In genomic region chr7:135846339-135846738, GRCh38 we compare ENCODE assay signal across 21 cellular contexts.
DNase-seq lines count a peak whose midpoint lies in the region; ATAC-seq, FAIRE-seq and TF ChIP-seq lines count a peak whose summit lies in the region.
"Had no signal": no experiment of that assay in that cellular context is flagged by ENCODE, and none has a peak within 500 bp of the region (broad histone marks: within the 10 kb centered on the region; RNA-seq: fewer than 3 reads in every experiment).

No MANE protein-coding gene starts in this region.

- ATAC-seq in WTC11 (0 out of 2 replicates have a peak, but pooled peaks have one; percentile 22), aorta (ENCODE audit: low FRiP score) (no peak)
- no peak for ATAC-seq in CD4-positive, alpha-beta T cell (ENCODE audit: poor library complexity)
- ATAC-seq: GM23338, HCT116 had no signal

- H3K36me3 Mint-ChIP-seq in WTC11 = no peaks in the 10 kb centered on the region
- H3K36me3 Mint-ChIP-seq in endodermal cell (ENCODE audit: low read depth) = no peaks in the 10 kb centered on the region
- H3K36me3 Mint-ChIP-seq in CD4-positive, alpha-beta T cell (ENCODE audit: low read depth) = no peaks in the 10 kb centered on the region
- H3K36me3 Mint-ChIP-seq: CD14-positive monocyte; CD4-positive, alpha-beta memory T cell had no signal

- H3K27me3 ChIP-seq in KMS-11 (ENCODE audit: insufficient read depth, low read depth) (no peaks in the 10 kb centered on the region), endodermal cell (ENCODE audit: control insufficient read depth, insufficient read depth, low read length, poor library complexity, severe bottlenecking) (no peaks in the 10 kb centered on the region), vagina (no peaks in the 10 kb centered on the region), aorta (ENCODE audit: control insufficient read depth in 1 of 2, insufficient read depth in 2 of 2, low read length in 1 of 2) (no peaks in the 10 kb centered on the region)
- no peaks in the 10 kb centered on the region for H3K27me3 ChIP-seq in CD4-positive, alpha-beta T cell (ENCODE audit: control insufficient read depth, insufficient read depth, low read length)
- H3K27me3 ChIP-seq: BE2C; BLaER1 treated with 17β-estradiol and CSF1 and Interleukin-3, amounts not matched to agents 10 nM and 100 nM had no signal

- H3K36me3 ChIP-seq in KMS-11 (ENCODE audit: insufficient read depth) (no peaks in the 10 kb centered on the region), endodermal cell (ENCODE audit: control insufficient read depth, insufficient read depth, low read length) (no peaks in the 10 kb centered on the region), vagina (no peaks in the 10 kb centered on the region), aorta (ENCODE audit: control insufficient read depth in 1 of 2, insufficient read depth in 2 of 2, low read length in 1 of 2) (no peaks in the 10 kb centered on the region)
- H3K36me3 ChIP-seq: BE2C; BLaER1 treated with 17β-estradiol and CSF1 and Interleukin-3, amounts not matched to agents 10 nM and 100 nM had no signal

- DNase-seq in WTC11 (ENCODE audit: low spot score) = no peak
- DNase-seq in endodermal cell = peak; percentile 47
- peak; percentile 44 to 49 for DNase-seq in vagina (ENCODE audit: extremely low spot score in 2 of 2)
- no peak for DNase-seq in CD4-positive, alpha-beta T cell
- no peak for DNase-seq in frontal cortex (ENCODE audit: low spot score in 2 of 2)
- DNase-seq in aorta = no peak
- DNase-seq: AML-193; BE2C; Calu3; CD4-positive, alpha-beta memory T cell; COR-L47; DMS79 treated with DMSO at 0.1 percent for 48 hours; GF-D8; H9 had no signal

- H3K4me1 Mint-ChIP-seq in WTC11 (peaks cover 4% of the 10 kb centered on the region), endodermal cell (peaks cover 10% of the 10 kb centered on the region)
- no peaks in the 10 kb centered on the region for H3K4me1 Mint-ChIP-seq in CD4-positive, alpha-beta T cell (ENCODE audit: low read depth)

- intact Hi-C loops in vagina (cut with DNase I) = no loop called here
- intact Hi-C loops in CD4-positive, alpha-beta T cell (cut with DNase I, micrococcal nuclease) = no loop called here
- intact Hi-C loops in aorta (cut with DNase I) = no loop called here

- no peaks in the 10 kb centered on the region for H3K9me3 Mint-ChIP-seq in WTC11
- peaks cover 2% of the 10 kb centered on the region for H3K9me3 Mint-ChIP-seq in endodermal cell
- H3K9me3 Mint-ChIP-seq in CD4-positive, alpha-beta T cell = no peaks in the 10 kb centered on the region
- H3K9me3 Mint-ChIP-seq: GM23338, H9 had no signal

- H3K9ac ChIP-seq in KMS-11 (peak overlapping the region; percentile 4; the same call in 1 of the 2 replicates), endodermal cell (ENCODE audit: extremely low read depth, low read length, poor library complexity, severe bottlenecking) (no peak overlapping the region)
- H3K9ac ChIP-seq: BLaER1 treated with 17β-estradiol and CSF1 and Interleukin-3, amounts not matched to agents 10 nM and 100 nM had no signal

- 94 to 100% methylated on average over 1 to 5 of the region's 5 CpGs for WGBS in endodermal cell (ENCODE audit: insufficient coverage in 1 of 2, insufficient read length in 1 of 2), 2 experiments
- WGBS in aorta, 2 donors = 86 to 88% methylated on average over 5 of the region's 5 CpGs

- no peak for FAIRE-seq in frontal cortex (lab: Jason Lieb, UNC)
- FAIRE-seq: GM12891, GM18507 had no signal

- H4K20me1 ChIP-seq in KMS-11 (ENCODE audit: insufficient read depth) = no peaks in the 10 kb centered on the region
- H4K20me1 ChIP-seq: BLaER1 treated with 17β-estradiol and CSF1 and Interleukin-3, amounts not matched to agents 10 nM and 100 nM had no signal

- no peak for TF ChIP-seq POLR2A in vagina (IDR thresholded peaks at IDR 0.05)

- POLR2A ChIA-PET in WTC11 (lab: Charles Lee) = no interaction called here
- POLR2A ChIA-PET in CD4-positive, alpha-beta T cell (lab: Charles Lee) = no interaction called here

- H3K4me3 ChIP-seq in KMS-11 (IDR thresholded peaks at IDR 0.05; ENCODE audit: insufficient read depth, low read depth, low read length) = no peak overlapping the region
- H3K4me3 ChIP-seq in endodermal cell (ENCODE audit: low read length) = no peak overlapping the region
- H3K4me3 ChIP-seq in vagina = no peak overlapping the region
- no peak overlapping the region for H3K4me3 ChIP-seq in aorta (ENCODE audit: low read length in 2 of 2)
- H3K4me3 ChIP-seq: BLaER1 treated with 17β-estradiol and CSF1 and Interleukin-3, amounts not matched to agents 10 nM and 100 nM; GM23338 had no signal

- H3K27ac ChIP-seq in KMS-11 (peak overlapping the region; percentile 76), endodermal cell (ENCODE audit: low read depth, low read length) (no peak overlapping the region), vagina (no peak overlapping the region), aorta (ENCODE audit: low read depth in 1 of 2, low read length in 2 of 2) (no peak overlapping the region)
- H3K27ac ChIP-seq in CD4-positive, alpha-beta T cell (ENCODE audit: low read depth, low read length) = no peak overlapping the region
- H3K27ac ChIP-seq: BLaER1 treated with 17β-estradiol and CSF1 and Interleukin-3, amounts not matched to agents 10 nM and 100 nM had no signal

- H3K4me1 ChIP-seq in KMS-11 (ENCODE audit: low read depth, poor library complexity, severe bottlenecking) (peaks cover 62% of the 10 kb centered on the region), endodermal cell (ENCODE audit: control insufficient read depth, insufficient read depth, low read length) (no peaks in the 10 kb centered on the region), vagina (no peaks in the 10 kb centered on the region), aorta (ENCODE audit: control insufficient read depth in 1 of 2, insufficient read depth in 2 of 2, low read length in 2 of 2) (no peaks in the 10 kb centered on the region)
- H3K4me1 ChIP-seq: BE2C; BLaER1 treated with 17β-estradiol and CSF1 and Interleukin-3, amounts not matched to agents 10 nM and 100 nM had no signal

- no peak for TF ChIP-seq CTCF in KMS-11 (conservative IDR thresholded peaks at IDR 0.05; ENCODE audit: low read depth, low read length)
- no peak for TF ChIP-seq CTCF in WTC11 (IDR thresholded peaks at IDR 0.05)
- TF ChIP-seq CTCF in endodermal cell (conservative IDR thresholded peaks at IDR 0.05) = no peak
- TF ChIP-seq CTCF in vagina (IDR thresholded peaks at IDR 0.05) = no peak
- TF ChIP-seq CTCF in CD4-positive, alpha-beta T cell (IDR thresholded peaks at IDR 0.05) = no peak

- H2AFZ ChIP-seq in KMS-11 (ENCODE audit: low read depth) = peak overlapping the region; percentile 13
- H2AFZ ChIP-seq: GM23338 had no signal

- H3K27me3 Mint-ChIP-seq in WTC11 (ENCODE audit: low read depth) (no peaks in the 10 kb centered on the region), endodermal cell (ENCODE audit: insufficient read depth) (no peaks in the 10 kb centered on the region)
- no peaks in the 10 kb centered on the region for H3K27me3 Mint-ChIP-seq in CD4-positive, alpha-beta T cell
- H3K27me3 Mint-ChIP-seq: CD4-positive, alpha-beta memory T cell had no signal

- H3K9me3 ChIP-seq in endodermal cell (ENCODE audit: control insufficient read depth, low read length) (no peaks in the 10 kb centered on the region), vagina (no peaks in the 10 kb centered on the region), aorta (ENCODE audit: control insufficient read depth, low read length) (no peaks in the 10 kb centered on the region)
- no peaks in the 10 kb centered on the region for H3K9me3 ChIP-seq in CD4-positive, alpha-beta T cell (ENCODE audit: control insufficient read depth, low read length)
- H3K9me3 ChIP-seq: BE2C; BLaER1 treated with 17β-estradiol and CSF1 and Interleukin-3, amounts not matched to agents 10 nM and 100 nM had no signal

- peak overlapping the region; percentile 84; the same call in 1 of the 2 replicates for H3K4me2 ChIP-seq in KMS-11
- H3K4me2 ChIP-seq: BLaER1 treated with 17β-estradiol and CSF1 and Interleukin-3, amounts not matched to agents 10 nM and 100 nM; GM23338 had no signal

- H3K79me2 ChIP-seq in KMS-11 (ENCODE audit: insufficient read depth, low read depth) = no peaks in the 10 kb centered on the region

- H3K27ac Mint-ChIP-seq in WTC11 = no peak overlapping the region
- H3K27ac Mint-ChIP-seq in endodermal cell = no peak overlapping the region
- no peak overlapping the region for H3K27ac Mint-ChIP-seq in CD4-positive, alpha-beta T cell
- H3K27ac Mint-ChIP-seq: CD14-positive monocyte, GM23338, H9 had no signal

- H3K4me3 Mint-ChIP-seq in WTC11 = no peak overlapping the region
- H3K4me3 Mint-ChIP-seq in endodermal cell = no peak overlapping the region
- no peak overlapping the region for H3K4me3 Mint-ChIP-seq in CD4-positive, alpha-beta T cell
- H3K4me3 Mint-ChIP-seq: CD4-positive, alpha-beta memory T cell; GM23338; H9 had no signal

- CTCF ChIA-PET in WTC11 (lab: Charles Lee) = interaction anchor here (0.6 to 0.9 kb wide), 2 partner anchors 12 to 1028 kb away, joined by 3 read pairs; no protein-coding TSS in a partner anchor
- CTCF ChIA-PET in CD4-positive, alpha-beta T cell (lab: Charles Lee) = no interaction called here

TF ChIP-seq in WTC11, 78 proteins besides CTCF, POLR2A, EP300 and RAD21 (continues in another document):
- TF ChIP-seq CBFB (CRISPR knock-in tag; IDR thresholded peaks at IDR 0.05; ENCODE audit: low read depth) = no peak
- no peak for TF ChIP-seq NR3C1 (CRISPR knock-in tag; conservative IDR thresholded peaks at IDR 0.05; ENCODE audit: low read depth)
- no peak for TF ChIP-seq ESRRA (CRISPR knock-in tag; IDR thresholded peaks at IDR 0.05; ENCODE audit: borderline replicate concordance)
- no peak for TF ChIP-seq ZNF317 (CRISPR knock-in tag; IDR thresholded peaks at IDR 0.05; ENCODE audit: borderline replicate concordance, low read depth)
- TF ChIP-seq USF1 (CRISPR knock-in tag; IDR thresholded peaks at IDR 0.05) = no peak

Comparison
In these comparisons a context has a peak if more than half of its experiments do, and no peak if none do; other contexts are left out.
1. DNase-seq: peak in endodermal cell (single experiment) and vagina (2 of 2); none in WTC11 (single experiment), CD4-positive, alpha-beta T cell (0 of 10), frontal cortex (0 of 2) and aorta (0 of 2).